In genomic region chr7:42314696-42315095, GRCh38 we compare ENCODE assay signal across 1 cellular context.
TF ChIP-seq lines count a peak whose summit lies in the region.

No MANE protein-coding gene starts in this region.

TF ChIP-seq in HEK293, 187 proteins besides CTCF, POLR2A, EP300 and RAD21 (continued from another document):
- TF ChIP-seq, protein P1, sequence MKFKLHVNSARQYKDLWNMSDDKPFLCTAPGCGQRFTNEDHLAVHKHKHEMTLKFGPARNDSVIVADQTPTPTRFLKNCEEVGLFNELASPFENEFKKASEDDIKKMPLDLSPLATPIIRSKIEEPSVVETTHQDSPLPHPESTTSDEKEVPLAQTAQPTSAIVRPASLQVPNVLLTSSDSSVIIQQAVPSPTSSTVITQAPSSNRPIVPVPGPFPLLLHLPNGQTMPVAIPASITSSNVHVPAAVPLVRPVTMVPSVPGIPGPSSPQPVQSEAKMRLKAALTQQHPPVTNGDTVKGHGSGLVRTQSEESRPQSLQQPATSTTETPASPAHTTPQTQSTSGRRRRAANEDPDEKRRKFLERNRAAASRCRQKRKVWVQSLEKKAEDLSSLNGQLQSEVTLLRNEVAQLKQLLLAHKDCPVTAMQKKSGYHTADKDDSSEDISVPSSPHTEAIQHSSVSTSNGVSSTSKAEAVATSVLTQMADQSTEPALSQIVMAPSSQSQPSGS (tag by site-specific recombination; IDR thresholded peaks at IDR 0.05; ENCODE audit: low read depth), result no peak
TF ChIP-seq in HEK293: peak in this region for 0.
